In genomic region chr20:39853664-39854063, GRCh38 we compare ENCODE assay signal across 10 cellular contexts.
DNase-seq lines count a peak whose midpoint lies in the region; ATAC-seq lines count a peak whose summit lies in the region.
"Had no signal": no experiment of that assay in that cellular context is flagged by ENCODE, and none has a peak within 500 bp of the region (broad histone marks: within the 10 kb centered on the region; RNA-seq: fewer than 3 reads in every experiment).

No MANE protein-coding gene starts in this region.

- DNase-seq in AG20443 (ENCODE audit: low spot score) (peak; percentile 76), RKO (ENCODE audit: low spot score) (peak; percentile 12), NCI-H1105 (lab: John Stamatoyannopoulos, UW) (no peak), NCI-H1436 (lab: John Stamatoyannopoulos, UW) (no peak), NCI-H526 treated with DMSO at 0.1 percent for 48 hours (lab: John Stamatoyannopoulos, UW) (no peak)
- DNase-seq: CD4-positive, alpha-beta T cell; heart right ventricle had no signal

- H3K27me3 ChIP-seq in iPS-20b (ENCODE audit: insufficient read depth, low read length): peaks cover 53% of the 10 kb centered on the region; the same call in 1 of the 2 replicates
- H3K27me3 ChIP-seq: heart right ventricle had no signal

- no peak overlapping the region for H3K27ac ChIP-seq in iPS-20b (ENCODE audit: low read length)
- H3K27ac ChIP-seq: heart right ventricle had no signal

- H3K4me3 ChIP-seq in iPS-20b (ENCODE audit: low read length): peak overlapping the region; percentile 16; the same call in 1 of the 2 replicates
- H3K4me3 ChIP-seq: heart right ventricle had no signal

- ATAC-seq in GM21825 (IDR thresholded peaks at IDR 0.05; ENCODE audit: unreplicated experiment): peak; percentile 53
- no peak for ATAC-seq in HG02970 (IDR thresholded peaks at IDR 0.05; ENCODE audit: low FRiP score, unreplicated experiment)
- ATAC-seq: heart right ventricle had no signal

- H3K4me1 ChIP-seq in iPS-20b (ENCODE audit: insufficient read depth, low read length): peaks cover 13% of the 10 kb centered on the region

- H3K36me3 ChIP-seq in iPS-20b (ENCODE audit: insufficient read depth, low read depth, low read length): no peaks in the 10 kb centered on the region
- H3K36me3 ChIP-seq: heart right ventricle had no signal

- no peaks in the 10 kb centered on the region for H3K9me3 ChIP-seq in iPS-20b (ENCODE audit: insufficient read depth, low read depth, low read length)
- H3K9me3 ChIP-seq: heart right ventricle had no signal

- H3K9ac ChIP-seq in iPS-20b (ENCODE audit: low read depth, low read length): peak overlapping the region; percentile 3; the same call in 1 of the 2 replicates

Comparison
In these comparisons a context has a peak if more than half of its experiments do, and no peak if none do; other contexts are left out.
1. DNase-seq: peak in AG20443 (single experiment) and RKO (single experiment); none in NCI-H1105 (single experiment), NCI-H1436 (single experiment) and NCI-H526 treated with DMSO at 0.1 percent for 48 hours (single experiment).